16 cellular contexts compared by ENCODE assay signal in the genomic region with DNA sequence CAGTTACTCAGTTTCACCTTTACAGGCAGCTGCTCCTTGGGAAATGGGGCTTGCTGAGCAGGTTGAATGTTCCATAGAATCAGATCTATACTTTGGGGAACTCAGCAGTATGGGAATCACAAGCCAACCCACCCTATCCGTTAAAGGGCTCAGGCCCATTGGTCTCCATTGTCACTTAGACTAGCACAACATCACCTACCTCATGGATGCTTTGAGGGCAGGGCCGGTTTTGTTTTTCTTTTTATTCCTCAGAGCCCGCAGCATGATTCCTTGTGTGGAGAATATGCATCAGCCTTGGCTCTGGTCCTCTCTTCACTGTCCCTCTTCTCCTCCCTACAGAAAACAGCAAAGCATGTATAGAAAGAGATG. TPM values are rescaled to one million over a fixed set of nuclear protein-coding genes. Genes with fewer than 3 reads are reported as not detected.
DNase-seq lines count a peak whose midpoint lies in the region; ATAC-seq and TF ChIP-seq lines count a peak whose summit lies in the region.
"Had no signal": no experiment of that assay in that cellular context is flagged by ENCODE, and none has a peak within 500 bp of the region (broad histone marks: within the 10 kb centered on the region; RNA-seq: fewer than 3 reads in every experiment).

No MANE protein-coding gene starts in this region.

- peaks cover 0 to 3% of the 10 kb centered on the region in 2 donors for H3K36me3 Mint-ChIP-seq in CD14-positive monocyte
- peaks cover 11% of the 10 kb centered on the region for H3K36me3 Mint-ChIP-seq in activated CD8-positive, alpha-beta T cell treated with anti-CD3 and anti-CD28 coated beads, Interleukin-2, amount 10 ng/mL, durations not matched to agents 7 days and 5 days (ENCODE audit: low read depth)

- no peaks in the 10 kb centered on the region for H3K79me1 ChIP-seq in trophoblast cell (ENCODE audit: low read length)

- H3K27me3 Mint-ChIP-seq in CD14-positive monocyte (ENCODE audit: low read depth in 3 of 3), result no peaks in the 10 kb centered on the region
- no peaks in the 10 kb centered on the region for H3K27me3 Mint-ChIP-seq in activated CD8-positive, alpha-beta T cell treated with anti-CD3 and anti-CD28 coated beads, Interleukin-2, amount 10 ng/mL, durations not matched to agents 7 days and 5 days (ENCODE audit: low read depth)
- H3K27me3 Mint-ChIP-seq: CD4-positive, alpha-beta T cell; T-cell had no signal

- H3K4me2 ChIP-seq in trophoblast cell (ENCODE audit: low read length), result no peak overlapping the region

- H3K27me3 ChIP-seq in esophagus muscularis mucosa (no peaks in the 10 kb centered on the region), trophoblast cell (ENCODE audit: insufficient read depth, low read length) (no peaks in the 10 kb centered on the region)
- H3K27me3 ChIP-seq: pancreas had no signal

- ATAC-seq in activated CD8-positive, alpha-beta T cell treated with anti-CD3 and anti-CD28 coated beads, Interleukin-2, amount 10 ng/mL, durations not matched to agents 7 days and 5 days, result no peak
- ATAC-seq: T-cell had no signal

- H3K27ac ChIP-seq in HEK293 (ENCODE audit: extremely low read depth, low read depth, low read length), result no peak overlapping the region
- H3K27ac ChIP-seq in esophagus muscularis mucosa (replicated peaks in 1 of 4), result peak overlapping the region; percentile 26 to 45 (median 37)
- H3K27ac ChIP-seq in trophoblast cell (ENCODE audit: low read depth, low read length), result no peak overlapping the region
- H3K27ac ChIP-seq: pancreas had no signal

- no peak overlapping the region for H2BK12ac ChIP-seq in trophoblast cell (ENCODE audit: low read length)

- no peak overlapping the region for H4K8ac ChIP-seq in trophoblast cell (ENCODE audit: low read depth, low read length)

- peak overlapping the region; percentile 38 to 85 (median 62) for H3K27ac Mint-ChIP-seq in CD14-positive monocyte
- no peak overlapping the region for H3K27ac Mint-ChIP-seq in activated CD8-positive, alpha-beta T cell treated with anti-CD3 and anti-CD28 coated beads, Interleukin-2, amount 10 ng/mL, durations not matched to agents 7 days and 5 days
- H3K27ac Mint-ChIP-seq: activated T-helper 1 cell treated with anti-CD3 and anti-CD28 coated beads, Interleukin-12 subunit alpha, Interleukin-12 subunit beta, Interleukin-2, Interleukin-4 antibody, amounts not matched to agents 30 ng/mL and 10 ng/mL and 1 ng/mL, durations not matched to agents 14 hours and 24 hours and 36 hours had no signal

- H3K4me1 ChIP-seq in HEK293 (ENCODE audit: control insufficient read depth, insufficient read depth, low read length) (peaks cover 9% of the 10 kb centered on the region), esophagus muscularis mucosa (peaks cover 88 to 98% (median 96%) of the 10 kb centered on the region in 4 donors), trophoblast cell (ENCODE audit: control insufficient read depth in 1 of 2, insufficient read depth in 2 of 2, low read length in 2 of 2) (peaks cover 2 to 3% of the 10 kb centered on the region in 2 experiments)

- H4K91ac ChIP-seq in trophoblast cell (ENCODE audit: low read depth, low read length), result no peak overlapping the region

- CTCF ChIA-PET in HEK293 (lab: Yijun Ruan, JAX), result no interaction called here
- CTCF ChIA-PET in activated CD8-positive, alpha-beta T cell treated with anti-CD3 and anti-CD28 coated beads, Interleukin-2, amount 10 ng/mL, durations not matched to agents 7 days and 5 days (lab: Charles Lee), result no interaction called here

- peak overlapping the region; percentile 3 for H3K4ac ChIP-seq in trophoblast cell (ENCODE audit: low read depth, low read length)

- no peak overlapping the region for H2AFZ ChIP-seq in trophoblast cell (ENCODE audit: insufficient read depth, low read length, poor library complexity)

- no peak overlapping the region for H3K23ac ChIP-seq in trophoblast cell (ENCODE audit: low read length)

- DNase-seq in CD14-positive monocyte (ENCODE audit: low spot score) (no peak), esophagus muscularis mucosa (ENCODE audit: extremely low spot score) (no peak), trophoblast cell (no peak), DMS114 treated with DMSO at 0.1 percent for 48 hours (lab: John Stamatoyannopoulos, UW; ENCODE audit: unreplicated experiment) (no peak), T-helper 9 cell (no peak)
- no peak for DNase-seq in activated CD8-positive, alpha-beta T cell treated with anti-CD3 and anti-CD28 coated beads, Interleukin-2, amount 10 ng/mL, durations not matched to agents 7 days and 5 days
- DNase-seq: activated CD8-positive, alpha-beta memory T cell treated with anti-CD3 and anti-CD28 coated beads for 24 hours; caudate nucleus; CD4-positive, alpha-beta T cell; DMS79 treated with DMSO at 0.1 percent for 48 hours; H7; NCI-H187 treated with DMSO at 0.1 percent for 48 hours; pancreas; T-cell had no signal

- H3K79me2 ChIP-seq in trophoblast cell (ENCODE audit: control insufficient read depth, insufficient read depth, low read length, poor library complexity), result peaks cover 2% of the 10 kb centered on the region

- no peak overlapping the region for H3K9ac ChIP-seq in trophoblast cell (ENCODE audit: low read length)

- H2BK120ac ChIP-seq in trophoblast cell (ENCODE audit: insufficient read depth, low read length, poor library complexity), result no peak overlapping the region

- POLR2A ChIA-PET in HEK293 (lab: Yijun Ruan, JAX), result no interaction called here
- POLR2A ChIA-PET in activated CD8-positive, alpha-beta T cell treated with anti-CD3 and anti-CD28 coated beads, Interleukin-2, amount 10 ng/mL, durations not matched to agents 7 days and 5 days (lab: Charles Lee), result no interaction called here

- H3K9me3 ChIP-seq in HEK293 (ENCODE audit: control insufficient read depth, insufficient read depth, low read depth, low read length) (no peaks in the 10 kb centered on the region), esophagus muscularis mucosa (no peaks in the 10 kb centered on the region), trophoblast cell (ENCODE audit: insufficient read depth, low read depth, low read length) (no peaks in the 10 kb centered on the region)
- H3K9me3 ChIP-seq: pancreas had no signal

- H4K12ac ChIP-seq in trophoblast cell (ENCODE audit: low read depth, low read length), result no peak overlapping the region

- no peak for TF ChIP-seq POLR2A in esophagus muscularis mucosa (IDR thresholded peaks at IDR 0.05; ENCODE audit: low read depth)

- intact Hi-C loops in CD14-positive monocyte (cut with micrococcal nuclease), result no loop called here
- intact Hi-C loops in esophagus muscularis mucosa (cut with DNase I), result no loop called here

- WGBS in esophagus muscularis mucosa, result 67% methylated on average over 3 of the region's 3 CpGs
- no CpG with 5 or more reads among the region's 3 CpGs for WGBS in trophoblast cell (ENCODE audit: extremely low coverage, insufficient coverage, insufficient read length)

- no peak overlapping the region for H3K18ac ChIP-seq in trophoblast cell (ENCODE audit: low read length)

- no peaks in the 10 kb centered on the region for H3K9me3 Mint-ChIP-seq in CD14-positive monocyte
- no peaks in the 10 kb centered on the region for H3K9me3 Mint-ChIP-seq in activated CD8-positive, alpha-beta T cell treated with anti-CD3 and anti-CD28 coated beads, Interleukin-2, amount 10 ng/mL, durations not matched to agents 7 days and 5 days (ENCODE audit: insufficient read depth)
- H3K9me3 Mint-ChIP-seq: activated T-helper 1 cell treated with anti-CD3 and anti-CD28 coated beads, Interleukin-12 subunit alpha, Interleukin-12 subunit beta, Interleukin-2, Interleukin-4 antibody, amounts not matched to agents 30 ng/mL and 10 ng/mL and 1 ng/mL, durations not matched to agents 14 hours and 24 hours and 36 hours; CD4-positive, alpha-beta T cell had no signal

- no peak for TF ChIP-seq EP300 in esophagus muscularis mucosa (IDR thresholded peaks at IDR 0.05)

- H2AK5ac ChIP-seq in trophoblast cell (ENCODE audit: low read length), result no peak overlapping the region

- H3K14ac ChIP-seq in trophoblast cell (ENCODE audit: low read length), result no peak overlapping the region

- H3K4me3 ChIP-seq in HEK293 (ENCODE audit: low read depth, low read length), result no peak overlapping the region
- no peak overlapping the region for H3K4me3 ChIP-seq in esophagus muscularis mucosa
- no peak overlapping the region for H3K4me3 ChIP-seq in trophoblast cell (ENCODE audit: low read depth, low read length)
- H3K4me3 ChIP-seq: pancreas had no signal

- H3K36me3 ChIP-seq in HEK293 (ENCODE audit: control insufficient read depth in 2 of 2, insufficient read depth in 1 of 2, low read length in 2 of 2), result no peaks in the 10 kb centered on the region
- no peaks in the 10 kb centered on the region for H3K36me3 ChIP-seq in esophagus muscularis mucosa
- H3K36me3 ChIP-seq in trophoblast cell (ENCODE audit: control insufficient read depth in 1 of 2, insufficient read depth in 2 of 2, low read length in 2 of 2), result no peaks in the 10 kb centered on the region
- H3K36me3 ChIP-seq: pancreas had no signal

- H2BK5ac ChIP-seq in trophoblast cell (ENCODE audit: low read depth, low read length, poor library complexity), result no peak overlapping the region

- H3K4me3 Mint-ChIP-seq in CD14-positive monocyte, result no peak overlapping the region
- H3K4me3 Mint-ChIP-seq in activated CD8-positive, alpha-beta T cell treated with anti-CD3 and anti-CD28 coated beads, Interleukin-2, amount 10 ng/mL, durations not matched to agents 7 days and 5 days, result no peak overlapping the region
- H3K4me3 Mint-ChIP-seq: activated T-helper 1 cell treated with anti-CD3 and anti-CD28 coated beads, Interleukin-12 subunit alpha, Interleukin-12 subunit beta, Interleukin-2, Interleukin-4 antibody, amounts not matched to agents 30 ng/mL and 10 ng/mL and 1 ng/mL, durations not matched to agents 14 hours and 24 hours and 36 hours; CD4-positive, alpha-beta T cell had no signal

- TF ChIP-seq CTCF in CD14-positive monocyte (IDR thresholded peaks at IDR 0.05) (no peak), HEK293 (tag by site-specific recombination; IDR thresholded peaks at IDR 0.05) (no peak), esophagus muscularis mucosa (IDR thresholded peaks at IDR 0.05) (no peak)

- H3K4me1 Mint-ChIP-seq in CD14-positive monocyte, result peaks cover 58% of the 10 kb centered on the region
- peaks cover 79% of the 10 kb centered on the region for H3K4me1 Mint-ChIP-seq in activated CD8-positive, alpha-beta T cell treated with anti-CD3 and anti-CD28 coated beads, Interleukin-2, amount 10 ng/mL, durations not matched to agents 7 days and 5 days (ENCODE audit: low read depth)

TF ChIP-seq in HEK293, 187 proteins besides CTCF, POLR2A, EP300 and RAD21:
- TF ChIP-seq YY1 (tag by site-specific recombination; IDR thresholded peaks at IDR 0.05) (no peak), ZBTB17 (tag by site-specific recombination; IDR thresholded peaks at IDR 0.05) (peak; percentile 58; the same call in 1 of the 2 replicates)
TF ChIP-seq in HEK293: peak in this region for 1.

RNA-seq across cellular contexts. Expression of gene LRCH1, which starts 48.0 kb away (rescaled TPM):
- 1 to 10 TPM in 1 of 2 donors, under 1 TPM in 1; 0.88 to 2.1 TPM for polyA plus RNA-seq in CD14-positive monocyte
- 10 to 100 TPM; 42.7 to 66.0 (median 53.1) TPM for total RNA-seq in esophagus muscularis mucosa
- polyA plus RNA-seq in trophoblast cell (2013), result 13.9 and 14.1 TPM in 2 replicates
- 10 to 100 TPM; 15.3 to 18.0 TPM for total RNA-seq in activated CD8-positive, alpha-beta T cell treated with anti-CD3 and anti-CD28 coated beads, Interleukin-2, amount 10 ng/mL, durations not matched to agents 7 days and 5 days

Comparison
In these comparisons a context has a peak if more than half of its experiments do, and no peak if none do; other contexts are left out.
1. H3K27ac ChIP-seq: peak in esophagus muscularis mucosa (4 of 4); none in HEK293 (single experiment) and trophoblast cell (single experiment).